Comparison of ENCODE assay signal across 27 cellular contexts in genomic region chr17:58789831-58790230, GRCh38.
"Had no signal": no experiment of that assay in that cellular context is flagged by ENCODE, and none has a peak within 500 bp of the region (broad histone marks: within the 10 kb centered on the region; RNA-seq: fewer than 3 reads in every experiment).

No MANE protein-coding gene starts in this region.

- FAIRE-seq: endometrium, endothelial cell of umbilical vein, frontal cortex had no signal

- H2AFZ ChIP-seq: hepatocyte had no signal

- H3K79me2 ChIP-seq: hepatocyte had no signal

- H3K9me3 ChIP-seq: colonic mucosa, esophagus muscularis mucosa, esophagus squamous epithelium, gastrocnemius medialis, gastroesophageal sphincter, heart left ventricle had no signal

- DNase-seq: colonic mucosa; cortex of kidney; dermis blood vessel endothelial cell; dorsolateral prefrontal cortex; effector CD4-positive, alpha-beta T cell; effector CD8-positive, alpha-beta T cell; effector memory CD4-positive, alpha-beta T cell; effector memory CD8-positive, alpha-beta T cell; endodermal cell; erythroblast; esophagus squamous epithelium; foreskin fibroblast; foreskin keratinocyte; foreskin melanocyte; gastrocnemius medialis; glutamatergic neuron; head of caudate nucleus; heart left ventricle; heart right ventricle had no signal

- H3K27me3 ChIP-seq: colonic mucosa, dorsolateral prefrontal cortex, esophagus muscularis mucosa, foreskin keratinocyte, gastrocnemius medialis, gastroesophageal sphincter, hepatocyte had no signal

- H3K4me3 ChIP-seq: colonic mucosa, coronary artery, dorsolateral prefrontal cortex, esophagus muscularis mucosa, esophagus squamous epithelium, gastrocnemius medialis, gastroesophageal sphincter, heart left ventricle, heart right ventricle, hepatocyte had no signal

- H3K36me3 ChIP-seq: colonic mucosa, esophagus muscularis mucosa, esophagus squamous epithelium, gastrocnemius medialis, gastroesophageal sphincter, heart left ventricle, heart right ventricle had no signal

- H3K4me2 ChIP-seq: hepatocyte had no signal

- H3K27ac ChIP-seq: colonic mucosa, coronary artery, dorsolateral prefrontal cortex, epithelial cell of prostate, esophagus muscularis mucosa, esophagus squamous epithelium, foreskin keratinocyte, gastrocnemius medialis, gastroesophageal sphincter, heart left ventricle, heart right ventricle, hepatocyte had no signal

- H3K4me1 ChIP-seq: colonic mucosa, esophagus muscularis mucosa, esophagus squamous epithelium, gastrocnemius medialis, gastroesophageal sphincter had no signal
